Comparison of ENCODE assay signal across 8 cellular contexts in the genomic region with DNA sequence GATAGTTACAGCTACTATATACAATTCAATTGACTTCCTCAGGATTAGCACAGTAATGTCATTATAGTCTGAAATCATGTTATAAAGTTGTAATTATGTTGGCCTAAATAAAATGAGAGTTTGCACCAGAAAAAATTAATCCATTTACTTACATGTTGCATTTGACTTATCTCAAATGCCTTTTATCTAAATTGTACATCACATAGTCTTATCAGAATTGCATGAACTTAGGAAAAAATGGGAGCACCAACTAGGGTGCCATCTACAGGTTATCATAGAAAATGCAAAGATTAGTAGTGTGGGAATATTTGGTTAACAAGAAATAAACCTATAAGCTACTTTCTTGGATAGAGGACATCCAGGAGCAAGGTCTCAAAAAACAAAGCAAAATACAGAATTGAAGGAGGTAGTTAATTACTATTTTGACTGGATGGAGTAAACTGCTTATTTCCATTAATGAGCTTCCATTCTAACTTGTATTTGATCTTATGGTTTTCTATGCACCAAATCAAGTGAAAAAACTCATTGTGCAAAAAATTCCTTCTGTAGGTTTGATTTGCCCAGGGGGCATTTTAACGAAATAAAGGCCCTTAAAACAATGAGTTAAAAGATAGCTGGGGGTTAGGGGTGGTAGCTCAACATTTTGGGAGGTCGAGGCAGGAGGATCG.
A peak's percentile ranks its signal among the peaks of the same experiment; 100 is the strongest.
DNase-seq lines count a peak whose midpoint lies in the region; ATAC-seq and TF ChIP-seq lines count a peak whose summit lies in the region.

No MANE protein-coding gene starts in this region.

- TF ChIP-seq CTCF in GM13976 (IDR thresholded peaks at IDR 0.05; ENCODE audit: borderline replicate concordance, control extremely low read depth, extremely low read depth, insufficient read depth, missing control alignments), result peak; percentile 27
- TF ChIP-seq CTCF in Panc1 (IDR thresholded peaks at IDR 0.05), result peak; percentile 62; the same call in 1 of the 2 replicates
- peak; percentile 53 for TF ChIP-seq CTCF in foreskin fibroblast (IDR thresholded peaks at IDR 0.05; ENCODE audit: low read depth, low read length)

- BruUV-seq in Panc1 (replicated peaks; lab: Mats Ljungman, UMichigan), result no TSS peak

- ATAC-seq in Panc1, result no peak

- H3K4me3 ChIP-seq in Panc1 (ENCODE audit: low read depth in 2 of 2, low read length in 2 of 2), result no peak overlapping the region
- no peak overlapping the region for H3K4me3 ChIP-seq in foreskin fibroblast (ENCODE audit: low read depth in 1 of 2, low read length in 2 of 2)

- no peaks in the 10 kb centered on the region for H3K9me3 ChIP-seq in Panc1 (ENCODE audit: control insufficient read depth, insufficient read depth, low read depth, low read length)

- in situ Hi-C loops in GM13976 (cut with MboI; ENCODE audit: low sequenced_read_pairs, unreplicated experiment), result no loop called here
- in situ Hi-C loops in Panc1 (cut with HindIII; ENCODE audit: low pct_unique_long_range_greater_than_20kb, low sequenced_read_pairs), result no loop called here

- no peaks in the 10 kb centered on the region for H3K36me3 ChIP-seq in Panc1 (ENCODE audit: control insufficient read depth, insufficient read depth, low read length)

- no peaks in the 10 kb centered on the region for H3K4me1 ChIP-seq in Panc1 (ENCODE audit: control insufficient read depth, insufficient read depth, low read length)

- CTCF ChIA-PET in Panc1 (lab: Charles Lee), result interaction anchor here (1.0 kb wide), 1 partner anchor 36 kb away, joined by 3 read pairs; no protein-coding TSS in a partner anchor

- no peak overlapping the region for H3K27ac ChIP-seq in Panc1 (ENCODE audit: low read length)

- POLR2A ChIA-PET in Panc1 (lab: Charles Lee), result no interaction called here

- no peaks in the 10 kb centered on the region for H3K27me3 ChIP-seq in Panc1 (ENCODE audit: control insufficient read depth, insufficient read depth, low read length)

- intact Hi-C loops in Panc1 (cut with micrococcal nuclease; ENCODE audit: unreplicated experiment), result no loop called here

- DNase-seq in A172 (ENCODE audit: low spot score) (peak; percentile 34), GM13976 (ENCODE audit: low spot score) (peak; percentile 16), Panc1 (ENCODE audit: low read depth, low spot score) (no peak), foreskin fibroblast (peak; percentile 1 to 35), C1 segment of cervical spinal cord (lab: John Stamatoyannopoulos, UW) (no peak)
- no peak for DNase-seq in activated CD4-positive, CD25-positive, alpha-beta regulatory T cell treated with anti-CD3 and anti-CD28 coated beads, Interleukin-2, amount 50 U/mL, for 72 hours
- no peak for DNase-seq in activated CD4-positive, alpha-beta T cell treated with anti-CD3 and anti-CD28 coated beads for 48 hours
- no peak for DNase-seq in activated CD8-positive, alpha-beta memory T cell treated with anti-CD3 and anti-CD28 coated beads, Interleukin-2, amount 50 U/mL, for 4 hours

Comparison
In these comparisons a context has a peak if more than half of its experiments do, and no peak if none do; other contexts are left out.
1. DNase-seq: peak in A172 (single experiment), GM13976 (single experiment) and foreskin fibroblast (2 of 2); none in Panc1 (single experiment), activated CD4-positive, CD25-positive, alpha-beta regulatory T cell treated with anti-CD3 and anti-CD28 coated beads, Interleukin-2, amount 50 U/mL, for 72 hours (single experiment), activated CD4-positive, alpha-beta T cell treated with anti-CD3 and anti-CD28 coated beads for 48 hours (single experiment), C1 segment of cervical spinal cord (0 of 14) and activated CD8-positive, alpha-beta memory T cell treated with anti-CD3 and anti-CD28 coated beads, Interleukin-2, amount 50 U/mL, for 4 hours (single experiment).
2. Peak in every context shown above with its lines, with median percentiles within 50 percentile points of each other: CTCF ChIP-seq.